8 cellular contexts compared by ENCODE assay signal in genomic region chr1:38991638-38992449, GRCh38. TPM values are rescaled to one million over a fixed set of nuclear protein-coding genes. Genes with fewer than 3 reads are reported as not detected.
DNase-seq lines count a peak whose midpoint lies in the region; ATAC-seq and TF ChIP-seq lines count a peak whose summit lies in the region.

No MANE protein-coding gene starts in this region.

- H3K27ac Mint-ChIP-seq in activated naive CD4-positive, alpha-beta T cell treated with anti-CD3 and anti-CD28 coated beads, Interleukin-2, amount 10 ng/mL, durations not matched to agents 7 days and 5 days: peak overlapping the region; percentile 73

- H3K4me1 ChIP-seq in neutrophil (ENCODE audit: control insufficient read depth in 1 of 2, insufficient read depth in 1 of 2, low read depth in 1 of 2, low read length in 1 of 2): peaks cover 17 to 22% of the 10 kb centered on the region in 2 experiments

- peaks cover 51% of the 10 kb centered on the region for H3K4me1 Mint-ChIP-seq in activated T-cell treated with anti-CD3 and anti-CD28 coated beads, Interleukin-2, amount 50 U/mL, for 4 hours (ENCODE audit: low read depth)
- peaks cover 59% of the 10 kb centered on the region for H3K4me1 Mint-ChIP-seq in activated naive CD4-positive, alpha-beta T cell treated with anti-CD3 and anti-CD28 coated beads, Interleukin-2, amount 10 ng/mL, durations not matched to agents 7 days and 5 days

- no peak for TF ChIP-seq CTCF in neutrophil (IDR thresholded peaks at IDR 0.05)

- H3K4me3 ChIP-seq in neutrophil (ENCODE audit: low read depth in 1 of 2, low read length in 1 of 2): peak overlapping the region; percentile 81 to 91

- peak; percentile 2 to 3 for ATAC-seq in activated T-cell treated with anti-CD3 and anti-CD28 coated beads, Interleukin-2, amount 50 U/mL, for 4 hours

- no peaks in the 10 kb centered on the region for H3K27me3 ChIP-seq in neutrophil

- peak overlapping the region; percentile 91 for H3K4me3 Mint-ChIP-seq in activated T-cell treated with anti-CD3 and anti-CD28 coated beads, Interleukin-2, amount 50 U/mL, for 4 hours
- H3K4me3 Mint-ChIP-seq in activated naive CD4-positive, alpha-beta T cell treated with anti-CD3 and anti-CD28 coated beads, Interleukin-2, amount 10 ng/mL, durations not matched to agents 7 days and 5 days: peak overlapping the region; percentile 85

- peaks cover 19% of the 10 kb centered on the region for H3K36me3 ChIP-seq in neutrophil

- H3K9me3 Mint-ChIP-seq in activated T-cell treated with anti-CD3 and anti-CD28 coated beads, Interleukin-2, amount 50 U/mL, for 4 hours: no peaks in the 10 kb centered on the region
- no peaks in the 10 kb centered on the region for H3K9me3 Mint-ChIP-seq in activated naive CD4-positive, alpha-beta T cell treated with anti-CD3 and anti-CD28 coated beads, Interleukin-2, amount 10 ng/mL, durations not matched to agents 7 days and 5 days

- peak overlapping the region; percentile 96 for H3K27ac ChIP-seq in neutrophil

- DNase-seq in activated T-cell treated with anti-CD3 and anti-CD28 coated beads, Interleukin-2, amount 50 U/mL, for 4 hours: no peak
- DNase-seq in activated T-cell treated with anti-CD3 and anti-CD28 coated beads for 4 hours (no peak), NCI-H1105 (lab: John Stamatoyannopoulos, UW) (peak; percentile 24), glomerular visceral epithelial cell (ENCODE audit: extremely low spot score) (peak; percentile 60), 8988T (no peak), epidermal melanocyte (ENCODE audit: insufficient read length, low spot score) (no peak)
- DNase-seq in activated naive CD4-positive, alpha-beta T cell treated with anti-CD3 and anti-CD28 coated beads, Interleukin-2, amount 10 ng/mL, durations not matched to agents 7 days and 5 days: peak; percentile 23

- no peaks in the 10 kb centered on the region for H3K27me3 Mint-ChIP-seq in activated T-cell treated with anti-CD3 and anti-CD28 coated beads, Interleukin-2, amount 50 U/mL, for 4 hours (ENCODE audit: low read depth)
- no peaks in the 10 kb centered on the region for H3K27me3 Mint-ChIP-seq in activated naive CD4-positive, alpha-beta T cell treated with anti-CD3 and anti-CD28 coated beads, Interleukin-2, amount 10 ng/mL, durations not matched to agents 7 days and 5 days

- peaks cover 17% of the 10 kb centered on the region for H3K36me3 Mint-ChIP-seq in activated T-cell treated with anti-CD3 and anti-CD28 coated beads, Interleukin-2, amount 50 U/mL, for 4 hours (ENCODE audit: insufficient read depth)
- peaks cover 39% of the 10 kb centered on the region for H3K36me3 Mint-ChIP-seq in activated naive CD4-positive, alpha-beta T cell treated with anti-CD3 and anti-CD28 coated beads, Interleukin-2, amount 10 ng/mL, durations not matched to agents 7 days and 5 days

- CTCF ChIA-PET in activated naive CD4-positive, alpha-beta T cell treated with anti-CD3 and anti-CD28 coated beads, Interleukin-2, amount 10 ng/mL, durations not matched to agents 7 days and 5 days (lab: Charles Lee): interaction anchor here (1.4 kb wide), 1 partner anchor 15 kb away, joined by 5 read pairs; no protein-coding TSS in a partner anchor

- no peaks in the 10 kb centered on the region for H3K9me3 ChIP-seq in neutrophil

RNA-seq across cellular contexts. Expression of gene AKIRIN1, which starts 0.8 kb away (rescaled TPM):
- total RNA-seq in activated T-cell treated with anti-CD3 and anti-CD28 coated beads, Interleukin-2, amount 50 U/mL, for 4 hours: 100 to 1,000 TPM in 1 of 3 donors, 10 to 100 TPM in 2; 89.5 to 108 (median 97.3) TPM

RNA-seq across cellular contexts. Expression of gene NDUFS5, which starts 34.3 kb away (rescaled TPM):
- 100 to 1,000 TPM; 161 to 226 (median 205) TPM for total RNA-seq in activated T-cell treated with anti-CD3 and anti-CD28 coated beads, Interleukin-2, amount 50 U/mL, for 4 hours

RNA-seq across cellular contexts. Expression of gene RHBDL2, which starts 50.2 kb away (rescaled TPM):
- not detected for total RNA-seq in activated T-cell treated with anti-CD3 and anti-CD28 coated beads, Interleukin-2, amount 50 U/mL, for 4 hours

Comparison
In these comparisons a context has a peak if more than half of its experiments do, and no peak if none do; other contexts are left out.
1. DNase-seq: peak in NCI-H1105 (single experiment), activated naive CD4-positive, alpha-beta T cell treated with anti-CD3 and anti-CD28 coated beads, Interleukin-2, amount 10 ng/mL, durations not matched to agents 7 days and 5 days (single experiment) and glomerular visceral epithelial cell (single experiment); none in activated T-cell treated with anti-CD3 and anti-CD28 coated beads, Interleukin-2, amount 50 U/mL, for 4 hours (single experiment), activated T-cell treated with anti-CD3 and anti-CD28 coated beads for 4 hours (single experiment), 8988T (single experiment) and epidermal melanocyte (single experiment).